In genomic region chr10:103969857-103970627, GRCh38 we compare ENCODE assay signal across 9 cellular contexts. TPM values are rescaled to one million over a fixed set of nuclear protein-coding genes. Genes with fewer than 3 reads are reported as not detected.
DNase-seq lines count a peak whose midpoint lies in the region; TF ChIP-seq lines count a peak whose summit lies in the region.
"Had no signal": no experiment of that assay in that cellular context is flagged by ENCODE, and none has a peak within 500 bp of the region (broad histone marks: within the 10 kb centered on the region; RNA-seq: fewer than 3 reads in every experiment).

No MANE protein-coding gene starts in this region.

- H3K14ac ChIP-seq in mesenchymal stem cell (ENCODE audit: low read length in 2 of 2) = no peak overlapping the region

- H4K91ac ChIP-seq in mesenchymal stem cell (ENCODE audit: low read length) = no peak overlapping the region

- H3K79me1 ChIP-seq in mesenchymal stem cell (replicated peaks; ENCODE audit: low read length, poor library complexity, severe bottlenecking) = peaks cover 7% of the 10 kb centered on the region

- TF ChIP-seq POLR2A in adrenal gland (IDR thresholded peaks at IDR 0.05) = no peak

- CTCF ChIA-PET in activated naive CD4-positive, alpha-beta T cell treated with anti-CD3 and anti-CD28 coated beads for 36 hours (lab: Charles Lee) = interaction anchor here (0.8 to 1.1 kb wide), 3 partner anchors 59 to 153 kb away, joined by 3 read pairs; no protein-coding TSS in a partner anchor

- H2AFZ ChIP-seq in mesenchymal stem cell (ENCODE audit: low read depth, low read length) = no peak overlapping the region

- H3K9me3 ChIP-seq in adrenal gland (replicated peaks in 1 of 3) (no peaks in the 10 kb centered on the region), mesenchymal stem cell (ENCODE audit: control insufficient read depth, low read length) (no peaks in the 10 kb centered on the region)

- peak overlapping the region; percentile 99 for H3K9ac ChIP-seq in mesenchymal stem cell (ENCODE audit: low read length)

- H4K8ac ChIP-seq in mesenchymal stem cell (ENCODE audit: low read length) = no peak overlapping the region

- WGBS in adrenal gland, 4 donors = 32 to 36% (median 34%) methylated on average over 2 of the region's 2 CpGs
- WGBS in mesenchymal stem cell = 100% methylated on average over 1 of the region's 2 CpGs

- peak overlapping the region; percentile 99 for H3K4me3 Mint-ChIP-seq in activated naive CD4-positive, alpha-beta T cell treated with anti-CD3 and anti-CD28 coated beads for 36 hours
- H3K4me3 Mint-ChIP-seq in type B pancreatic cell = peak overlapping the region; percentile 98

- H3K4me1 ChIP-seq in adrenal gland (replicated peaks in 1 of 2) = peaks cover 23 to 47% of the 10 kb centered on the region in 2 donors
- peaks cover 7% of the 10 kb centered on the region for H3K4me1 ChIP-seq in mesenchymal stem cell (ENCODE audit: control insufficient read depth, insufficient read depth, low read depth, low read length)

- no peak overlapping the region for H3K18ac ChIP-seq in mesenchymal stem cell (ENCODE audit: low read depth in 1 of 2, low read length in 2 of 2)

- no peaks in the 10 kb centered on the region for H3K9me3 Mint-ChIP-seq in activated naive CD4-positive, alpha-beta T cell treated with anti-CD3 and anti-CD28 coated beads for 36 hours
- peaks cover 2% of the 10 kb centered on the region for H3K9me3 Mint-ChIP-seq in type B pancreatic cell

- H3K23ac ChIP-seq in mesenchymal stem cell (ENCODE audit: low read length in 2 of 2) = no peak overlapping the region

- no peak overlapping the region for H3K27ac Mint-ChIP-seq in activated naive CD4-positive, alpha-beta T cell treated with anti-CD3 and anti-CD28 coated beads for 36 hours
- peak overlapping the region; percentile 92 for H3K27ac Mint-ChIP-seq in type B pancreatic cell

- peaks cover 10% of the 10 kb centered on the region for H3K36me3 Mint-ChIP-seq in activated naive CD4-positive, alpha-beta T cell treated with anti-CD3 and anti-CD28 coated beads for 36 hours (ENCODE audit: low read depth)
- peaks cover 15% of the 10 kb centered on the region for H3K36me3 Mint-ChIP-seq in type B pancreatic cell

- no peaks in the 10 kb centered on the region for H3K27me3 ChIP-seq in adrenal gland
- no peaks in the 10 kb centered on the region for H3K27me3 ChIP-seq in mesenchymal stem cell (ENCODE audit: control insufficient read depth in 1 of 2, insufficient read depth in 1 of 2, low read length in 2 of 2)

- H2AK5ac ChIP-seq in mesenchymal stem cell (ENCODE audit: low read length, severe bottlenecking) = no peak overlapping the region

- TF ChIP-seq CTCF in adrenal gland (IDR thresholded peaks at IDR 0.05) = no peak
- TF ChIP-seq CTCF in type B pancreatic cell (conservative IDR thresholded peaks at IDR 0.05) = no peak

- DNase-seq in activated naive CD4-positive, alpha-beta T cell treated with anti-CD3 and anti-CD28 coated beads for 36 hours = no peak
- DNase-seq in activated naive CD4-positive, alpha-beta T cell treated with anti-CD3 and anti-CD28 coated beads, Interleukin-2, amount 50 U/mL, for 16 hours = no peak
- DNase-seq in adrenal gland (no peak), mesenchymal stem cell (no peak), type B pancreatic cell (ENCODE audit: extremely low spot score, unreplicated experiment) (no peak), cerebellum (ENCODE audit: low spot score) (no peak), anterior cingulate cortex (lab: John Stamatoyannopoulos, UW) (no peak), kidney glomerular epithelial cell (lab: John Stamatoyannopoulos, UW) (no peak)
- DNase-seq: stimulated activated CD4-positive, alpha-beta T cell treated with anti-CD3 and anti-CD28 coated beads, Interleukin-1b, Interleukin-23, amount 100 ng/mL, for 48 hours had no signal

- H2BK5ac ChIP-seq in mesenchymal stem cell (ENCODE audit: low read depth, low read length, poor library complexity, severe bottlenecking) = no peak overlapping the region

- peak overlapping the region; percentile 54 for H3K4me2 ChIP-seq in mesenchymal stem cell (ENCODE audit: low read length, poor library complexity, severe bottlenecking)

- H2BK12ac ChIP-seq in mesenchymal stem cell (ENCODE audit: low read length in 2 of 2) = no peak overlapping the region

- H3K27ac ChIP-seq in adrenal gland (peak overlapping the region in 3 of 5 donors; percentile 27 to 38 (median 34)), mesenchymal stem cell (ENCODE audit: low read length, poor library complexity, severe bottlenecking) (no peak overlapping the region)

- H3K36me3 ChIP-seq in adrenal gland (replicated peaks in 1 of 2) (no peaks in the 10 kb centered on the region), mesenchymal stem cell (ENCODE audit: control insufficient read depth in 1 of 2, insufficient read depth in 2 of 2, low read depth in 1 of 2, low read length in 2 of 2) (no peaks in the 10 kb centered on the region)

- peaks cover 45% of the 10 kb centered on the region for H3K4me1 Mint-ChIP-seq in activated naive CD4-positive, alpha-beta T cell treated with anti-CD3 and anti-CD28 coated beads for 36 hours (ENCODE audit: low read depth)
- peaks cover 21% of the 10 kb centered on the region for H3K4me1 Mint-ChIP-seq in type B pancreatic cell (ENCODE audit: unreplicated experiment)

- no peak overlapping the region for H2BK15ac ChIP-seq in mesenchymal stem cell (ENCODE audit: low read depth, poor library complexity, severe bottlenecking)

- intact Hi-C loops in activated naive CD4-positive, alpha-beta T cell treated with anti-CD3 and anti-CD28 coated beads for 36 hours (cut with micrococcal nuclease) = loop anchor here (1.0 kb wide), 2 partner anchors 9 to 13 kb away; no protein-coding TSS in a partner anchor
- intact Hi-C loops in adrenal gland (cut with DNase I) = loop anchor here in 1 of 2 donors (5.0 kb wide), 1 partner anchor 53 kb away; the partner anchor contains the start of gene STN1

- no peak overlapping the region for H3K4ac ChIP-seq in mesenchymal stem cell (ENCODE audit: low read depth in 1 of 2, low read length in 2 of 2)

- H3K27me3 Mint-ChIP-seq in activated naive CD4-positive, alpha-beta T cell treated with anti-CD3 and anti-CD28 coated beads for 36 hours (ENCODE audit: low read depth) = no peaks in the 10 kb centered on the region
- no peaks in the 10 kb centered on the region for H3K27me3 Mint-ChIP-seq in type B pancreatic cell

- H2BK120ac ChIP-seq in mesenchymal stem cell (ENCODE audit: low read depth, low read length) = no peak overlapping the region

- peak overlapping the region in 2 of 4 donors; percentile 17 to 99 for H3K4me3 ChIP-seq in adrenal gland
- H3K4me3 ChIP-seq in mesenchymal stem cell (ENCODE audit: insufficient read depth in 1 of 2, low read depth in 1 of 2, low read length in 2 of 2) = peak overlapping the region in 1 of 2 experiments; percentile 100

RNA-seq across cellular contexts. Expression of gene SLK, which starts 3.1 kb away (rescaled TPM):
- total RNA-seq in activated naive CD4-positive, alpha-beta T cell treated with anti-CD3 and anti-CD28 coated beads for 36 hours = 10 to 100 TPM; 16.0 to 16.1 TPM
- total RNA-seq in adrenal gland (10 to 100 TPM; 21.5 to 75.4 (median 31.9) TPM), type B pancreatic cell (ENCODE audit: low replicate concordance) (61.6 and 134 TPM in 2 replicates), cerebellum (38.9 TPM)
- 10 to 100 TPM in 2 of 3 donors, 1 to 10 TPM in 1; 6.7 to 32.2 (median 10.2) TPM for polyA plus RNA-seq in adrenal gland
- polyA plus RNA-seq in mesenchymal stem cell (2013, experiment 1 of 2) = 29.7 TPM
- 29.4 TPM for polyA plus RNA-seq in mesenchymal stem cell (2013, experiment 2 of 2)

RNA-seq across cellular contexts. Expression of gene STN1, which starts 52.1 kb away (rescaled TPM):
- 10 to 100 TPM; 53.3 to 54.8 TPM for total RNA-seq in activated naive CD4-positive, alpha-beta T cell treated with anti-CD3 and anti-CD28 coated beads for 36 hours
- total RNA-seq in adrenal gland (10 to 100 TPM; 24.5 to 50.7 (median 36.2) TPM), type B pancreatic cell (ENCODE audit: low replicate concordance) (33.0 and 75.1 TPM in 2 replicates), cerebellum (7.7 TPM)
- polyA plus RNA-seq in adrenal gland = 10 to 100 TPM; 14.8 to 38.5 (median 18.8) TPM
- polyA plus RNA-seq in mesenchymal stem cell (2013, experiment 1 of 2) = 18.5 TPM
- polyA plus RNA-seq in mesenchymal stem cell (2013, experiment 2 of 2) = 19.1 TPM
